In genomic region chr19:12987781-12988180, GRCh38 we compare ENCODE assay signal across 20 cellular contexts. TPM values are rescaled to one million over a fixed set of nuclear protein-coding genes. Genes with fewer than 3 reads are reported as not detected.
DNase-seq lines count a peak whose midpoint lies in the region; ATAC-seq, FAIRE-seq and TF ChIP-seq lines count a peak whose summit lies in the region.
"Had no signal": no experiment of that assay in that cellular context is flagged by ENCODE, and none has a peak within 500 bp of the region (broad histone marks: within the 10 kb centered on the region; RNA-seq: fewer than 3 reads in every experiment).

No MANE protein-coding gene starts in this region.

- H4K91ac ChIP-seq in H1 (replicated peaks; ENCODE audit: insufficient read length, low read length) = no peak overlapping the region

- no peak overlapping the region for H3K27ac Mint-ChIP-seq in natural killer cell treated with Interleukin-12 subunit alpha and Interleukin-12 subunit beta and Interleukin-15 and Interleukin-18, amount 100 ng/mL, for 72 hours
- H3K27ac Mint-ChIP-seq in natural killer cell (no peak overlapping the region), CD14-positive monocyte (no peak overlapping the region)
- H3K27ac Mint-ChIP-seq: HFFc6; T-helper 1 cell treated with Interleukin-12 subunit alpha and Interleukin-12 subunit beta and Interleukin-4 antibody, amounts not matched to agents 30 μg/mL and 1 μg/mL, for 36 hours had no signal

- POLR2A ChIA-PET in H1 (lab: Charles Lee; ENCODE audit: partially characterized antibody) = no interaction called here

- H3K4me1 Mint-ChIP-seq in natural killer cell treated with Interleukin-12 subunit alpha and Interleukin-12 subunit beta and Interleukin-15 and Interleukin-18, amount 100 ng/mL, for 72 hours (ENCODE audit: low read depth in 2 of 2) = peaks cover 10 to 13% of the 10 kb centered on the region in 2 donors
- H3K4me1 Mint-ChIP-seq in natural killer cell = peaks cover 0 to 5% of the 10 kb centered on the region in 2 donors
- H3K4me1 Mint-ChIP-seq in CD14-positive monocyte = peaks cover 8% of the 10 kb centered on the region

- H3K27me3 Mint-ChIP-seq in natural killer cell treated with Interleukin-12 subunit alpha and Interleukin-12 subunit beta and Interleukin-15 and Interleukin-18, amount 100 ng/mL, for 72 hours = peaks cover 17 to 20% of the 10 kb centered on the region in 2 donors
- H3K27me3 Mint-ChIP-seq in natural killer cell (ENCODE audit: low read depth in 2 of 2) = peaks cover 0 to 11% of the 10 kb centered on the region in 2 donors
- H3K27me3 Mint-ChIP-seq in CD14-positive monocyte (ENCODE audit: low read depth in 3 of 3) = peaks cover 2 to 8% (median 3%) of the 10 kb centered on the region in 3 donors

- H3K4me1 ChIP-seq in H1 (replicated peaks in 1 of 4; ENCODE audit: control insufficient read depth in 3 of 4, insufficient read depth in 4 of 4, low read length in 3 of 4) = peaks cover 0 to 13% (median 5%) of the 10 kb centered on the region in 4 experiments; a peak in 4 of 7 replicates

- no peak overlapping the region for H3K9ac ChIP-seq in H1 (replicated peaks in 1 of 4; ENCODE audit: extremely low read depth in 1 of 4, low read depth in 3 of 4, low read length in 3 of 4)
- H3K9ac ChIP-seq: KMS-11 had no signal

- H3K56ac ChIP-seq in H1 (replicated peaks; ENCODE audit: insufficient read length, low read depth, low read length) = no peak overlapping the region

- H2AFZ ChIP-seq in H1 (ENCODE audit: low read length) = no peak overlapping the region

- no peak overlapping the region for H3K27ac ChIP-seq in H1 (ENCODE audit: low read depth, low read length)
- H3K27ac ChIP-seq: KMS-11 had no signal

- H2BK12ac ChIP-seq in H1 (ENCODE audit: low read depth, low read length) = peak overlapping the region; percentile 63; the same call in 1 of the 2 replicates

- H3K4me3 ChIP-seq in H1 (ENCODE audit: extremely low read depth in 1 of 4, insufficient read depth in 2 of 4, low read depth in 3 of 4, low read length in 4 of 4) = no peak overlapping the region

- CTCF ChIA-PET in H1 (lab: Charles Lee; ENCODE audit: partially characterized antibody) = no interaction called here

- H4K8ac ChIP-seq in H1 (ENCODE audit: extremely low read depth, insufficient read depth, low read length) = no peak overlapping the region

- no peak for ATAC-seq in natural killer cell treated with Interleukin-12 subunit alpha and Interleukin-12 subunit beta and Interleukin-15 and Interleukin-18, amount 100 ng/mL, for 72 hours
- ATAC-seq in natural killer cell (no peak), GM21825 (IDR thresholded peaks at IDR 0.05; ENCODE audit: unreplicated experiment) (no peak)

- no peak overlapping the region for H3K4me2 ChIP-seq in H1 (ENCODE audit: insufficient read depth in 1 of 2, low read depth in 2 of 2, low read length in 2 of 2)
- H3K4me2 ChIP-seq: KMS-11 had no signal

- H2BK15ac ChIP-seq in H1 (ENCODE audit: low read length) = no peak overlapping the region

- no peak overlapping the region for H3K23ac ChIP-seq in H1 (ENCODE audit: insufficient read length)

- H2BK120ac ChIP-seq in H1 (replicated peaks; ENCODE audit: low read depth, low read length) = no peak overlapping the region

- no peak overlapping the region for H3K4ac ChIP-seq in H1 (replicated peaks; ENCODE audit: insufficient read length, low read depth, low read length)

- no peak for FAIRE-seq in H1 (lab: Jason Lieb, UNC)
- FAIRE-seq: GM12892, H54 had no signal

- H2BK5ac ChIP-seq in H1 (ENCODE audit: low read depth, low read length) = no peak overlapping the region

- TF ChIP-seq EP300 in H1 (IDR thresholded peaks at IDR 0.05; ENCODE audit: borderline replicate concordance in 1 of 2, low read depth in 2 of 2, low read length in 2 of 2) = no peak

- TF ChIP-seq RAD21 in H1 (IDR thresholded peaks at IDR 0.05 in 1 of 2, conservative IDR thresholded peaks at IDR 0.05 in 1 of 2; ENCODE audit: low read depth in 2 of 2, low read length in 2 of 2) = no peak

- H4K20me1 ChIP-seq in H1 (replicated peaks in 1 of 2; ENCODE audit: control insufficient read depth in 1 of 2, insufficient read depth in 2 of 2, low read length in 2 of 2) = peaks cover 0 to 26% of the 10 kb centered on the region in 2 experiments

- no peak overlapping the region for H3K4me3 Mint-ChIP-seq in natural killer cell treated with Interleukin-12 subunit alpha and Interleukin-12 subunit beta and Interleukin-15 and Interleukin-18, amount 100 ng/mL, for 72 hours
- H3K4me3 Mint-ChIP-seq in natural killer cell (no peak overlapping the region), CD14-positive monocyte (no peak overlapping the region)
- H3K4me3 Mint-ChIP-seq: CD4-positive, CD25-positive, alpha-beta regulatory T cell; HFFc6; T-helper 1 cell treated with Interleukin-12 subunit alpha and Interleukin-12 subunit beta and Interleukin-4 antibody, amounts not matched to agents 30 μg/mL and 1 μg/mL, for 36 hours had no signal

- H4K5ac ChIP-seq in H1 (ENCODE audit: insufficient read length, low read depth, low read length) = no peak overlapping the region

- no peak overlapping the region for H2BK20ac ChIP-seq in H1 (ENCODE audit: low read length)

- DNase-seq in natural killer cell treated with Interleukin-12 subunit alpha and Interleukin-12 subunit beta and Interleukin-15 and Interleukin-18, amount 100 ng/mL, for 72 hours (ENCODE audit: low spot score) = peak; percentile 42
- DNase-seq in natural killer cell (no peak), NAMALWA (ENCODE audit: low spot score) (peak; percentile 41), H1 (ENCODE audit: low read depth in 1 of 2, low spot score in 2 of 2) (no peak), CD14-positive monocyte (ENCODE audit: low spot score) (no peak)
- no peak for DNase-seq in effector CD4-positive, alpha-beta T cell
- DNase-seq: Calu3; CD4-positive, CD25-positive, alpha-beta regulatory T cell; GF-D8; HFFc6; NCI-H1092 treated with DMSO at 0.1 percent for 48 hours; NCI-H2029 treated with DMSO at 0.1 percent for 48 hours; NCI-H524 treated with DMSO at 0.1 percent for 48 hours; SIG-M5 had no signal

- no peak overlapping the region for H3K14ac ChIP-seq in H1 (ENCODE audit: insufficient read length)

- TF ChIP-seq CTCF in natural killer cell (IDR thresholded peaks at IDR 0.05) (no peak), H1 (IDR thresholded peaks at IDR 0.05; ENCODE audit: control extremely low read depth in 1 of 3, insufficient read depth in 1 of 3, low read depth in 1 of 3, low read length in 3 of 3) (no peak), CD14-positive monocyte (IDR thresholded peaks at IDR 0.05) (no peak)

- intact Hi-C loops in natural killer cell (cut with micrococcal nuclease) = no loop called here
- intact Hi-C loops in CD14-positive monocyte (cut with micrococcal nuclease) = loop anchor here in 1 of 2 donors (10.0 kb wide), 1 partner anchor 47 kb away; no protein-coding TSS in a partner anchor

- no peak for TF ChIP-seq POLR2A in H1 (IDR thresholded peaks at IDR 0.05; ENCODE audit: control extremely low read depth in 1 of 2, low read depth in 2 of 2, low read length in 2 of 2)

- no peaks in the 10 kb centered on the region for H3K36me3 ChIP-seq in H1 (ENCODE audit: control insufficient read depth in 2 of 4, insufficient read depth in 4 of 4, low read length in 3 of 4)

- H3K27me3 ChIP-seq in H1 (replicated peaks in 1 of 4; ENCODE audit: control insufficient read depth in 3 of 4, extremely low read depth in 1 of 4, insufficient read depth in 3 of 4, low read length in 3 of 4) = peaks cover 0 to 59% (median 50%) of the 10 kb centered on the region in 4 experiments; a peak in 6 of 7 replicates

- H3K9me3 ChIP-seq in H1 (ENCODE audit: insufficient read depth in 2 of 2, low read depth in 1 of 2, low read length in 1 of 2) = no peaks in the 10 kb centered on the region

- no peaks in the 10 kb centered on the region for H3K9me3 Mint-ChIP-seq in natural killer cell treated with Interleukin-12 subunit alpha and Interleukin-12 subunit beta and Interleukin-15 and Interleukin-18, amount 100 ng/mL, for 72 hours
- H3K9me3 Mint-ChIP-seq in natural killer cell (no peaks in the 10 kb centered on the region), CD14-positive monocyte (no peaks in the 10 kb centered on the region)
- H3K9me3 Mint-ChIP-seq: CD4-positive, CD25-positive, alpha-beta regulatory T cell; HFFc6; T-helper 1 cell treated with Interleukin-12 subunit alpha and Interleukin-12 subunit beta and Interleukin-4 antibody, amounts not matched to agents 30 μg/mL and 1 μg/mL, for 36 hours had no signal

- WGBS in H1 (ENCODE audit: extremely low coverage in 1 of 2, insufficient coverage in 1 of 2, insufficient read length in 1 of 2, insufficient replicate concordance in 2 of 2, low coverage in 1 of 2, low lambda C conversion rate in 2 of 2, missing lambda C conversion rate in 1 of 2), 2 experiments = 72% methylated on average over 10 of the region's 10 CpGs; no CpG with 5 or more reads in 1 of the 2 experiments

- no peaks in the 10 kb centered on the region for H3K79me2 ChIP-seq in H1 (ENCODE audit: control insufficient read depth in 1 of 2, insufficient read depth in 2 of 2, low read length in 2 of 2)

- H3K79me1 ChIP-seq in H1 (ENCODE audit: low read depth, low read length) = no peaks in the 10 kb centered on the region

- H2AK5ac ChIP-seq in H1 (ENCODE audit: low read depth, low read length) = no peak overlapping the region

- no peaks in the 10 kb centered on the region for H3K36me3 Mint-ChIP-seq in natural killer cell treated with Interleukin-12 subunit alpha and Interleukin-12 subunit beta and Interleukin-15 and Interleukin-18, amount 100 ng/mL, for 72 hours
- H3K36me3 Mint-ChIP-seq in natural killer cell (no peaks in the 10 kb centered on the region), CD14-positive monocyte (no peaks in the 10 kb centered on the region)
- H3K36me3 Mint-ChIP-seq: CD4-positive, CD25-positive, alpha-beta regulatory T cell had no signal

- H3K23me2 ChIP-seq in H1 (ENCODE audit: low read depth, low read length) = peaks cover 26% of the 10 kb centered on the region

- no peak overlapping the region for H3K18ac ChIP-seq in H1 (ENCODE audit: extremely low read depth, low read length)

RNA-seq across cellular contexts. Expression of gene NFIX, which starts 7.5 kb away (rescaled TPM):
- under 1 TPM; 0.31 to 0.89 TPM for total RNA-seq in natural killer cell treated with Interleukin-12 subunit alpha and Interleukin-12 subunit beta and Interleukin-15 and Interleukin-18, amount 100 ng/mL, for 72 hours
- total RNA-seq in natural killer cell = 1 to 10 TPM in 2 of 3 donors, under 1 TPM in 1; 0.61 to 2.1 (median 1.3) TPM
- total RNA-seq in H1 (2021; fragmentation: NEBNext Ultra II Directional; extraction: Animal tissue kit (Norgen Biotek cat#: 25700)) = 0.20 and 0.27 TPM in 2 replicates
- polyA plus RNA-seq in H1 (2011; rRNA removed) = 0.03 and 0.08 TPM in 2 replicates
- polyA plus RNA-seq in H1 (2011; cell fraction: cytosol; rRNA removed) = 0.05 TPM
- 0.14 TPM for polyA plus RNA-seq in H1 (2011; cell fraction: nucleus; rRNA removed)
- polyA plus RNA-seq in H1 (2012, experiment 1 of 2) = 0.09 to 0.22 TPM (median 0.12 TPM) in 3 of 4 replicates, not detected in the other
- polyA plus RNA-seq in H1 (2012, experiment 2 of 2) = 0.07 TPM
- polyA plus RNA-seq in H1 (2013, experiment 1 of 2) = 0.26 TPM
- 0.18 TPM for polyA plus RNA-seq in H1 (2013, experiment 2 of 2)
- polyA minus RNA-seq in H1 (2011; rRNA and poly(A)+ RNA removed) = 0.02 and 0.13 TPM in 2 replicates
- not detected for polyA minus RNA-seq in H1 (2011; cell fraction: cytosol; rRNA and poly(A)+ RNA removed)
- 0.40 TPM for polyA minus RNA-seq in H1 (2011; cell fraction: nucleus; rRNA and poly(A)+ RNA removed)
- under 1 TPM; 0.25 to 0.90 TPM for polyA plus RNA-seq in CD14-positive monocyte

RNA-seq across cellular contexts. Expression of gene DAND5, which starts 18.4 kb away (rescaled TPM):
- not detected for total RNA-seq in natural killer cell treated with Interleukin-12 subunit alpha and Interleukin-12 subunit beta and Interleukin-15 and Interleukin-18, amount 100 ng/mL, for 72 hours
- not detected for total RNA-seq in natural killer cell
- total RNA-seq in H1 (2021; fragmentation: NEBNext Ultra II Directional; extraction: Animal tissue kit (Norgen Biotek cat#: 25700)) = 0.17 and 0.25 TPM in 2 replicates
- polyA plus RNA-seq in H1 (2011; rRNA removed) = 0.13 and 0.14 TPM in 2 replicates
- 0.23 TPM for polyA plus RNA-seq in H1 (2011; cell fraction: cytosol; rRNA removed)
- polyA plus RNA-seq in H1 (2011; cell fraction: nucleus; rRNA removed) = 0.29 TPM
- 0.25 to 0.41 TPM (median 0.35 TPM) in 4 replicates for polyA plus RNA-seq in H1 (2012, experiment 1 of 2)
- not detected for polyA plus RNA-seq in H1 (2012, experiment 2 of 2)
- polyA plus RNA-seq in H1 (2013, experiment 1 of 2) = 0.20 TPM
- polyA plus RNA-seq in H1 (2013, experiment 2 of 2) = 0.18 TPM
- 0.32 TPM in 2 replicates for polyA minus RNA-seq in H1 (2011; rRNA and poly(A)+ RNA removed)
- polyA minus RNA-seq in H1 (2011; cell fraction: cytosol; rRNA and poly(A)+ RNA removed) = not detected
- not detected for polyA minus RNA-seq in H1 (2011; cell fraction: nucleus; rRNA and poly(A)+ RNA removed)
- not detected for polyA plus RNA-seq in CD14-positive monocyte
- total RNA-seq: CD4-positive, CD25-positive, alpha-beta regulatory T cell; Daoy; HFFc6 had no signal
- polyA plus RNA-seq: CD4-positive, CD25-positive, alpha-beta regulatory T cell had no signal

RNA-seq across cellular contexts. Expression of gene GADD45GIP1, which starts 30.8 kb away (rescaled TPM):
- total RNA-seq in natural killer cell treated with Interleukin-12 subunit alpha and Interleukin-12 subunit beta and Interleukin-15 and Interleukin-18, amount 100 ng/mL, for 72 hours = 10 to 100 TPM; 15.9 to 32.3 TPM
- total RNA-seq in natural killer cell = 1 to 10 TPM; 5.3 to 7.1 (median 5.7) TPM
- total RNA-seq in H1 (2021; fragmentation: NEBNext Ultra II Directional; extraction: Animal tissue kit (Norgen Biotek cat#: 25700)) = 42.2 and 45.5 TPM in 2 replicates
- polyA plus RNA-seq in H1 (2011; rRNA removed) (42.6 and 58.5 TPM in 2 replicates), CD14-positive monocyte (10 to 100 TPM; 31.6 to 42.4 TPM)
- 69.9 TPM for polyA plus RNA-seq in H1 (2011; cell fraction: cytosol; rRNA removed)
- 48.3 TPM for polyA plus RNA-seq in H1 (2011; cell fraction: nucleus; rRNA removed)
- 29.8 to 63.8 TPM (median 59.7 TPM) in 4 replicates for polyA plus RNA-seq in H1 (2012, experiment 1 of 2)
- polyA plus RNA-seq in H1 (2012, experiment 2 of 2) = 33.7 TPM
- polyA plus RNA-seq in H1 (2013, experiment 1 of 2) = 51.0 TPM
- 51.7 TPM for polyA plus RNA-seq in H1 (2013, experiment 2 of 2)
- polyA minus RNA-seq in H1 (2011; rRNA and poly(A)+ RNA removed) = 3.9 and 4.2 TPM in 2 replicates
- polyA minus RNA-seq in H1 (2011; cell fraction: cytosol; rRNA and poly(A)+ RNA removed) = 18.5 TPM
- polyA minus RNA-seq in H1 (2011; cell fraction: nucleus; rRNA and poly(A)+ RNA removed) = 9.9 TPM

RNA-seq across cellular contexts. Expression of gene RAD23A, which starts 42.1 kb away (rescaled TPM):
- total RNA-seq in natural killer cell treated with Interleukin-12 subunit alpha and Interleukin-12 subunit beta and Interleukin-15 and Interleukin-18, amount 100 ng/mL, for 72 hours = 100 to 1,000 TPM; 112 to 148 TPM
- 10 to 100 TPM; 79.2 to 81.2 (median 80.3) TPM for total RNA-seq in natural killer cell
- total RNA-seq in H1 (2021; fragmentation: NEBNext Ultra II Directional; extraction: Animal tissue kit (Norgen Biotek cat#: 25700)) = 73.3 and 76.1 TPM in 2 replicates
- polyA plus RNA-seq in H1 (2011; rRNA removed) (40.0 and 80.1 TPM in 2 replicates), CD14-positive monocyte (10 to 100 TPM; 45.5 to 55.3 TPM)
- polyA plus RNA-seq in H1 (2011; cell fraction: cytosol; rRNA removed) = 55.5 TPM
- polyA plus RNA-seq in H1 (2011; cell fraction: nucleus; rRNA removed) = 103 TPM
- 80.4 to 113 TPM (median 97.5 TPM) in 4 replicates for polyA plus RNA-seq in H1 (2012, experiment 1 of 2)
- 81.2 TPM for polyA plus RNA-seq in H1 (2012, experiment 2 of 2)
- 109 TPM for polyA plus RNA-seq in H1 (2013, experiment 1 of 2)
- polyA plus RNA-seq in H1 (2013, experiment 2 of 2) = 104 TPM
- 20.4 and 29.3 TPM in 2 replicates for polyA minus RNA-seq in H1 (2011; rRNA and poly(A)+ RNA removed)
- polyA minus RNA-seq in H1 (2011; cell fraction: cytosol; rRNA and poly(A)+ RNA removed) = 60.7 TPM
- 34.6 TPM for polyA minus RNA-seq in H1 (2011; cell fraction: nucleus; rRNA and poly(A)+ RNA removed)

RNA-seq across cellular contexts. Expression of gene CALR, which starts 49.4 kb away (rescaled TPM):
- total RNA-seq in natural killer cell treated with Interleukin-12 subunit alpha and Interleukin-12 subunit beta and Interleukin-15 and Interleukin-18, amount 100 ng/mL, for 72 hours = 1,000 to 10,000 TPM; 1,328 to 1,513 TPM
- 100 to 1,000 TPM; 588 to 813 (median 763) TPM for total RNA-seq in natural killer cell
- total RNA-seq in H1 (2021; fragmentation: NEBNext Ultra II Directional; extraction: Animal tissue kit (Norgen Biotek cat#: 25700)) = 1,155 and 1,177 TPM in 2 replicates
- polyA plus RNA-seq in H1 (2011; rRNA removed) = 418 and 591 TPM in 2 replicates
- 688 TPM for polyA plus RNA-seq in H1 (2011; cell fraction: cytosol; rRNA removed)
- polyA plus RNA-seq in H1 (2011; cell fraction: nucleus; rRNA removed) = 550 TPM
- 1,095 to 1,152 TPM (median 1,124 TPM) in 4 replicates for polyA plus RNA-seq in H1 (2012, experiment 1 of 2)
- polyA plus RNA-seq in H1 (2012, experiment 2 of 2) = 936 TPM
- polyA plus RNA-seq in H1 (2013, experiment 1 of 2) = 1,404 TPM
- 1,687 TPM for polyA plus RNA-seq in H1 (2013, experiment 2 of 2)
- polyA minus RNA-seq in H1 (2011; rRNA and poly(A)+ RNA removed) = 818 and 963 TPM in 2 replicates
- 466 TPM for polyA minus RNA-seq in H1 (2011; cell fraction: cytosol; rRNA and poly(A)+ RNA removed)
- polyA minus RNA-seq in H1 (2011; cell fraction: nucleus; rRNA and poly(A)+ RNA removed) = 318 TPM
- polyA plus RNA-seq in CD14-positive monocyte = 100 to 1,000 TPM; 109 to 133 TPM

Comparison
In these comparisons a context has a peak if more than half of its experiments do, and no peak if none do; other contexts are left out.
1. DNase-seq: peak in natural killer cell treated with Interleukin-12 subunit alpha and Interleukin-12 subunit beta and Interleukin-15 and Interleukin-18, amount 100 ng/mL, for 72 hours (single experiment) and NAMALWA (single experiment); none in natural killer cell (single experiment), H1 (0 of 2), CD14-positive monocyte (single experiment) and effector CD4-positive, alpha-beta T cell (single experiment).